18 cellular contexts compared by ENCODE assay signal in the genomic region with DNA sequence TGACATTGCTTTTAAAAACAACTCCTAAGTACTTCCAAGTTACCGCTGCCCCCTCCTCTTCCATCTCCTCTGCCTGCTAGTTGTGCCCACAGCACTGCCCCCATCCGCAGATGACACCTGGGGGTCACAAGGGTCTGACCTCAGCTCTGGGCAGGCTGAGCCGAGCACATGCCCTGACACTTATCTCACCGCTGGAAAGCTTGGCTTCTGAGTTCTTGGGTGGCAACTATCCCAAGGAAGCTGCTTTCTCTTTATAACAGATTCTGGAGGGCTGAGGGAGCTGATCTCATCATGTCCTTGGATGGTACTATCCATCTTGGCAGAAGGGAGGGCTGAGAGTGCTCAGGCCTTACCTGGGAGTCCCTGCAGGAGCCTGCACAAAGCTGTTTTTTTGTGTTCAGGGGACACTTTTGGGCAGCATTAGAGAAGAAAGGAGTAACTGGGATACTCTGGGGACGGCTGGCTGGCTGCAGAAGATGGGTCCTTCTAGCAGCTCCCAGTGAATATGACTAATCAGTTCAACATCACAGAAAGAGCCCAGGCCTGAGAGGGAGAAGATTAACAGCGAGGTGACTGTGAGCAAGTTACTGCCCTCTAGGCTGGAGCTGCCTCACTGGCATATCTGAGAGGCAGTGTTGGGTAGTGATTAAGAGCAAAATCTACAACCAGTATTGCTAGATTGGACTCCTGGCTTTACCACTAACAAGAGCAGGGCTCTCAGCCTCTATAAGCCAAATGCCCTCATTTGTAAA.
DNase-seq lines count a peak whose midpoint lies in the region; ATAC-seq, FAIRE-seq and TF ChIP-seq lines count a peak whose summit lies in the region.
"Had no signal": no experiment of that assay in that cellular context is flagged by ENCODE, and none has a peak within 500 bp of the region (broad histone marks: within the 10 kb centered on the region; RNA-seq: fewer than 3 reads in every experiment).

No MANE protein-coding gene starts in this region.

- no peaks in the 10 kb centered on the region for H3K36me3 ChIP-seq in HEK293 (ENCODE audit: control insufficient read depth in 2 of 2, insufficient read depth in 1 of 2, low read length in 2 of 2)
- no peaks in the 10 kb centered on the region for H3K36me3 ChIP-seq in gastrocnemius medialis
- H3K36me3 ChIP-seq in esophagus squamous epithelium, result peaks cover 0 to 52% (median 0%) of the 10 kb centered on the region in 3 donors
- H3K36me3 ChIP-seq: BLaER1, left lung, suprapubic skin had no signal

- peak; percentile 55 for ATAC-seq in foreskin keratinocyte
- ATAC-seq in gastrocnemius medialis, result peak; percentile 34 to 59
- ATAC-seq: activated T-helper 17 cell treated with anti-CD3 and anti-CD28 coated beads, Interleukin-2, amount 50 U/mL, for 72 hours; left lung had no signal

- peaks cover 3% of the 10 kb centered on the region for H3K27me3 Mint-ChIP-seq in activated T-helper 1 cell treated with anti-CD3 and anti-CD28 coated beads, Interleukin-12 subunit alpha, Interleukin-12 subunit beta, Interleukin-2, Interleukin-4 antibody, amounts not matched to agents 30 ng/mL and 10 ng/mL and 1 ng/mL, durations not matched to agents 14 hours and 24 hours and 36 hours (ENCODE audit: insufficient read depth)

- no peak for TF ChIP-seq CTCF in HEK293 (tag by site-specific recombination; IDR thresholded peaks at IDR 0.05)
- TF ChIP-seq CTCF in RWPE1 (conservative IDR thresholded peaks at IDR 0.05; ENCODE audit: low read depth), result no peak
- TF ChIP-seq CTCF in foreskin keratinocyte (conservative IDR thresholded peaks at IDR 0.05), result peak; percentile 26
- no peak for TF ChIP-seq CTCF in gastrocnemius medialis (IDR thresholded peaks at IDR 0.05 in 4 of 5, conservative IDR thresholded peaks at IDR 0.05 in 1 of 5)
- no peak for TF ChIP-seq CTCF in esophagus squamous epithelium (IDR thresholded peaks at IDR 0.05)

- in situ Hi-C loops in gastrocnemius medialis (cut with MboI; ENCODE audit: low sequenced_read_pairs in 4 of 4), result no loop called here

- H3K27me3 ChIP-seq in foreskin keratinocyte (no peaks in the 10 kb centered on the region), gastrocnemius medialis (no peaks in the 10 kb centered on the region), esophagus squamous epithelium (no peaks in the 10 kb centered on the region)
- H3K27me3 ChIP-seq: BLaER1, left lung, suprapubic skin had no signal

- H3K4me1 Mint-ChIP-seq in activated T-helper 1 cell treated with anti-CD3 and anti-CD28 coated beads, Interleukin-12 subunit alpha, Interleukin-12 subunit beta, Interleukin-2, Interleukin-4 antibody, amounts not matched to agents 30 ng/mL and 10 ng/mL and 1 ng/mL, durations not matched to agents 14 hours and 24 hours and 36 hours (ENCODE audit: low read depth), result no peaks in the 10 kb centered on the region
- H3K4me1 Mint-ChIP-seq: activated T-helper 17 cell treated with anti-CD3 and anti-CD28 coated beads, Interleukin-2, amount 50 U/mL, for 72 hours had no signal

- no peak for TF ChIP-seq POLR2A in gastrocnemius medialis (IDR thresholded peaks at IDR 0.05)
- no peak for TF ChIP-seq POLR2A in esophagus squamous epithelium (IDR thresholded peaks at IDR 0.05)

- H3K4me3 ChIP-seq in HEK293 (ENCODE audit: low read depth, low read length) (no peak overlapping the region), gastrocnemius medialis (no peak overlapping the region), esophagus squamous epithelium (no peak overlapping the region)
- H3K4me3 ChIP-seq: BLaER1, left lung, suprapubic skin had no signal

- POLR2A ChIA-PET in HEK293 (lab: Yijun Ruan, JAX) (no interaction called here), RWPE1 (lab: Yijun Ruan, JAX; ENCODE audit: low non-redundant PET) (no interaction called here)

- no peak overlapping the region for H3K27ac Mint-ChIP-seq in activated T-helper 1 cell treated with anti-CD3 and anti-CD28 coated beads, Interleukin-12 subunit alpha, Interleukin-12 subunit beta, Interleukin-2, Interleukin-4 antibody, amounts not matched to agents 30 ng/mL and 10 ng/mL and 1 ng/mL, durations not matched to agents 14 hours and 24 hours and 36 hours
- H3K27ac Mint-ChIP-seq: activated T-helper 17 cell treated with anti-CD3 and anti-CD28 coated beads, Interleukin-2, amount 50 U/mL, for 72 hours had no signal

- H3K27ac ChIP-seq in HEK293 (ENCODE audit: extremely low read depth, low read depth, low read length) (no peak overlapping the region), RWPE1 (0 out of 2 replicates have a peak overlapping the region, but pooled peaks have one; percentile 6), foreskin keratinocyte (no peak overlapping the region), gastrocnemius medialis (peak overlapping the region; percentile 10 to 43 (median 24)), esophagus squamous epithelium (peak overlapping the region in 1 of 4 donors; percentile 9)
- H3K27ac ChIP-seq: BLaER1, left lung, suprapubic skin had no signal

- H3K9me3 Mint-ChIP-seq in activated T-helper 1 cell treated with anti-CD3 and anti-CD28 coated beads, Interleukin-12 subunit alpha, Interleukin-12 subunit beta, Interleukin-2, Interleukin-4 antibody, amounts not matched to agents 30 ng/mL and 10 ng/mL and 1 ng/mL, durations not matched to agents 14 hours and 24 hours and 36 hours, result no peaks in the 10 kb centered on the region
- H3K9me3 Mint-ChIP-seq: activated T-helper 17 cell treated with anti-CD3 and anti-CD28 coated beads, Interleukin-2, amount 50 U/mL, for 72 hours had no signal

- H3K4me1 ChIP-seq in HEK293 (ENCODE audit: control insufficient read depth, insufficient read depth, low read length) (peaks cover 8% of the 10 kb centered on the region; the same call in 1 of the 2 replicates), foreskin keratinocyte (peaks cover 9% of the 10 kb centered on the region), gastrocnemius medialis (peaks cover 29% of the 10 kb centered on the region in 2 donors), esophagus squamous epithelium (peaks cover 0 to 37% (median 0%) of the 10 kb centered on the region in 3 donors)

- no peaks in the 10 kb centered on the region for H3K36me3 Mint-ChIP-seq in activated T-helper 1 cell treated with anti-CD3 and anti-CD28 coated beads, Interleukin-12 subunit alpha, Interleukin-12 subunit beta, Interleukin-2, Interleukin-4 antibody, amounts not matched to agents 30 ng/mL and 10 ng/mL and 1 ng/mL, durations not matched to agents 14 hours and 24 hours and 36 hours (ENCODE audit: low read depth)

- H3K9me3 ChIP-seq in HEK293 (ENCODE audit: control insufficient read depth, insufficient read depth, low read depth, low read length), result no peaks in the 10 kb centered on the region
- H3K9me3 ChIP-seq in gastrocnemius medialis, result no peaks in the 10 kb centered on the region
- H3K9me3 ChIP-seq in esophagus squamous epithelium, result no peaks in the 10 kb centered on the region
- H3K9me3 ChIP-seq: BLaER1, left lung, suprapubic skin had no signal

- CTCF ChIA-PET in HEK293 (lab: Yijun Ruan, JAX) (interaction anchor here (0.5 to 1.4 kb wide), 5 partner anchors 60 to 1102 kb away, joined by 3 to 7 read pairs (median 4); partner anchors contain the start of gene PLXNA2), RWPE1 (lab: Yijun Ruan, JAX) (interaction anchor here (1.0 to 1.2 kb wide), 2 partner anchors 41 to 151 kb away, joined by 3 read pairs; no protein-coding TSS in a partner anchor)

- FAIRE-seq in urothelium cell line (lab: Jason Lieb, UNC), result no peak

- no peak overlapping the region for H3K4me3 Mint-ChIP-seq in activated T-helper 1 cell treated with anti-CD3 and anti-CD28 coated beads, Interleukin-12 subunit alpha, Interleukin-12 subunit beta, Interleukin-2, Interleukin-4 antibody, amounts not matched to agents 30 ng/mL and 10 ng/mL and 1 ng/mL, durations not matched to agents 14 hours and 24 hours and 36 hours
- H3K4me3 Mint-ChIP-seq: activated T-helper 17 cell treated with anti-CD3 and anti-CD28 coated beads, Interleukin-2, amount 50 U/mL, for 72 hours had no signal

- intact Hi-C loops in gastrocnemius medialis (cut with DNase I; ENCODE audit: low total_unique reads) (no loop called here), esophagus squamous epithelium (cut with DNase I) (no loop called here)
- intact Hi-C loops in activated T-helper 1 cell treated with anti-CD3 and anti-CD28 coated beads, Interleukin-12 subunit alpha, Interleukin-12 subunit beta, Interleukin-2, Interleukin-4 antibody, amounts not matched to agents 30 ng/mL and 10 ng/mL and 1 ng/mL, durations not matched to agents 14 hours and 24 hours and 36 hours (cut with micrococcal nuclease), result no loop called here

- no peak for DNase-seq in RWPE1 (ENCODE audit: low spot score)
- peak in 1 of 2 donors; percentile 44 for DNase-seq in foreskin keratinocyte
- DNase-seq in gastrocnemius medialis, result no peak
- no peak for DNase-seq in urothelium cell line (ENCODE audit: low spot score)
- DNase-seq in esophagus squamous epithelium (lab: John Stamatoyannopoulos, UW), result no peak
- no peak for DNase-seq in activated T-helper 1 cell treated with anti-CD3 and anti-CD28 coated beads, Interleukin-12 subunit alpha, Interleukin-12 subunit beta, Interleukin-2, Interleukin-4 antibody, amounts not matched to agents 30 ng/mL and 10 ng/mL and 1 ng/mL, durations not matched to agents 14 hours and 24 hours and 36 hours (ENCODE audit: low spot score)
- DNase-seq: activated CD4-positive, CD25-positive, alpha-beta regulatory T cell treated with anti-CD3 and anti-CD28 coated beads, Interleukin-2, amount 50 U/mL, for 72 hours; effector CD8-positive, alpha-beta T cell; left lung; NCI-H1105 treated with DMSO at 0.1 percent for 48 hours; occipital lobe; SHP77 treated with DMSO at 0.1 percent for 48 hours; stimulated activated CD4-positive, alpha-beta T cell treated with anti-CD3 and anti-CD28 coated beads, Interleukin-4, amount 100 ng/mL, for 1 hour; T-helper 2 cell had no signal

- WGBS in esophagus squamous epithelium, 2 donors, result 76 to 80% methylated on average over 6 of the region's 6 CpGs

TF ChIP-seq in HEK293, 187 proteins besides CTCF, POLR2A, EP300 and RAD21 (continues in another document):
- TF ChIP-seq ZNF311 (tag by site-specific recombination; IDR thresholded peaks at IDR 0.05; ENCODE audit: borderline replicate concordance), result no peak

Comparison
In these comparisons a context has a peak if more than half of its experiments do, and no peak if none do; other contexts are left out.
1. H3K27ac ChIP-seq: peak in RWPE1 (single experiment) and gastrocnemius medialis (4 of 4); none in HEK293 (single experiment) and foreskin keratinocyte (single experiment).